ENCODE assay signal across 23 cellular contexts in the genomic region with DNA sequence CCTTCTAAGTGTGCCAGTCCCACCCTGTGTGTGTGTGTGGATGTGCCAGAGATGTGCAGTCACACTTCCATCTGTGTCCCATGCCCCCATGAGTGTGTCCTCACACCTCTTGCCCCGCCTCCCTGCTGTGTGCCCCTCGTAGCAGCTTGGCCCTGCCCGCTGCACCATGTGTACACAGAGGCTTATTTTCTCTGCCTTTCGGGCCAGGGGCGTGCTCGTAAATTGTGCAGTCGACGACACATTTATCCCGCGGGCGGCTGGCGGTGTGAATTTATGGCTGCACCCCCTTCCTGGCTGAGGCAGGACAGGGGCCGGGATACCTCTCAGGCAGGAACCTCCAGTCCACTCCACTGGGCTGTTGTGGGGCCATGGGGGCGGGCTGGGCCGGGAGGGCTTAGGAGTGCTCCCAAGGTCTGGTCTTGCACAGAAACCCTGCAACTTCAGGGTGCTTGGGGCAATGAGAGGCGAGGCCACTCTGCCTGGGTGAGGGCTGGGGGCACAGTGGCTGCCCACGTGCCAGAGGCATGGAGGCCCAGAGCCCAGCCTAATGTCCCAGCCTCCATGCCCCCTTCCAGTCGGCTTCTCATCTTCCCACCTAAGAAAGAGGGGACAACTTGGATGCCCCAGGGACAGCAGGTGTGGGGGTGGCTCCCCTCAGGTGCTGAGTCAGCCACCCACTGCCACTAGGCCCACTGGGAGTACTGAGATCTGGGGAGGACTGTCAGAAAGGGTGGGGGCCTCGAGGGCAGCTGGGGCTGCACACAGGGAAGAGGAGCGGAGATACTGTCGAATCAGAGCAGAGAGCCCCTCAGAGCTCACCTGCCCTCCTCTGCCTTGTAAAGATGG. TPM values are rescaled to one million over a fixed set of nuclear protein-coding genes. Genes with fewer than 3 reads are reported as not detected.
DNase-seq lines count a peak whose midpoint lies in the region; ATAC-seq, FAIRE-seq and TF ChIP-seq lines count a peak whose summit lies in the region.
"Had no signal": no experiment of that assay in that cellular context is flagged by ENCODE, and none has a peak within 500 bp of the region (broad histone marks: within the 10 kb centered on the region; RNA-seq: fewer than 3 reads in every experiment).

No MANE protein-coding gene starts in this region.

- in situ Hi-C loops in K562 (cut with MboI) = no loop called here

- H3K4me3 ChIP-seq in HEK293 (ENCODE audit: low read depth, low read length) (no peak overlapping the region), K562 (no peak overlapping the region), SK-N-SH (ENCODE audit: low read depth in 2 of 2, low read length in 1 of 2) (no peak overlapping the region)
- H3K4me3 ChIP-seq: A549; BLaER1 treated with 17β-estradiol and CSF1 and Interleukin-3, amounts not matched to agents 10 nM and 100 nM; GM23248 had no signal

- WGBS in K562 (ENCODE audit: insufficient coverage, low coverage, missing lambda C conversion rate) = 15% methylated on average over 21 of the region's 21 CpGs
- WGBS in SK-N-SH (ENCODE audit: low lambda C conversion rate) = 89% methylated on average over 17 of the region's 21 CpGs

- H3K4me1 ChIP-seq in HEK293 (ENCODE audit: control insufficient read depth, insufficient read depth, low read length) = no peaks in the 10 kb centered on the region
- H3K4me1 ChIP-seq in K562 (replicated peaks in 1 of 2; ENCODE audit: control insufficient read depth in 2 of 2, insufficient read depth in 2 of 2, low read length in 2 of 2) = peaks cover 3 to 71% of the 10 kb centered on the region in 2 experiments; a peak in 4 of 5 replicates
- peaks cover 0 to 10% of the 10 kb centered on the region in 2 experiments; a peak in 1 of 4 replicates for H3K4me1 ChIP-seq in SK-N-SH (ENCODE audit: control insufficient read depth in 1 of 2, insufficient read depth in 2 of 2, low read depth in 1 of 2, low read length in 1 of 2)
- H3K4me1 ChIP-seq: A549, BE2C had no signal

- H3K9ac ChIP-seq in K562 (ENCODE audit: insufficient read depth in 1 of 2, low read depth in 2 of 2, low read length in 2 of 2) (peak overlapping the region in 1 of 2 experiments; percentile 59; a peak in 2 of 4 replicates), SK-N-SH (no peak overlapping the region)
- H3K9ac ChIP-seq: BLaER1 treated with 17β-estradiol and CSF1 and Interleukin-3, amounts not matched to agents 10 nM and 100 nM; GM23248 had no signal

- no TSS peak for BruUV-seq in K562 (replicated peaks; lab: Mats Ljungman, UMichigan)

- CTCF ChIA-PET in HEK293 (lab: Yijun Ruan, JAX) (no interaction called here), K562 (lab: Yijun Ruan, JAX; ENCODE audit: low intra/inter-chr PET ratio) (no interaction called here), SK-N-SH (lab: Yijun Ruan, JAX) (interaction anchor here (1.0 kb wide), 1 partner anchor 141 kb away, joined by 3 read pairs; no protein-coding TSS in a partner anchor)

- H3K9me3 Mint-ChIP-seq in nephron progenitor cell = no peaks in the 10 kb centered on the region
- H3K9me3 Mint-ChIP-seq: CD4-positive, alpha-beta memory T cell; H9 had no signal

- no peak for TF ChIP-seq POLR2A in K562 (conservative IDR thresholded peaks at IDR 0.05)

- intact Hi-C loops in K562 (cut with micrococcal nuclease) = no loop called here

- H3K4me3 Mint-ChIP-seq in nephron progenitor cell = no peak overlapping the region
- H3K4me3 Mint-ChIP-seq: CD4-positive, alpha-beta memory T cell; H9 had no signal

- H3K27ac Mint-ChIP-seq in nephron progenitor cell = no peak overlapping the region
- H3K27ac Mint-ChIP-seq: CD4-positive, alpha-beta memory T cell had no signal

- H3K9me2 ChIP-seq in SK-N-SH = no peaks in the 10 kb centered on the region

- no peaks in the 10 kb centered on the region for H3K36me3 Mint-ChIP-seq in nephron progenitor cell (ENCODE audit: low read depth)
- H3K36me3 Mint-ChIP-seq: CD4-positive, alpha-beta memory T cell had no signal

- H3K9me3 ChIP-seq in HEK293 (ENCODE audit: control insufficient read depth, insufficient read depth, low read depth, low read length) (no peaks in the 10 kb centered on the region), K562 (replicated peaks; ENCODE audit: control insufficient read depth, insufficient read depth, low read depth, low read length) (no peaks in the 10 kb centered on the region), SK-N-SH (no peaks in the 10 kb centered on the region)
- H3K9me3 ChIP-seq: A549; BE2C; BLaER1 treated with 17β-estradiol and CSF1 and Interleukin-3, amounts not matched to agents 10 nM and 100 nM; Caco-2 had no signal

- no peaks in the 10 kb centered on the region for H3K9me1 ChIP-seq in K562 (ENCODE audit: control insufficient read depth, insufficient read depth, low read length)

- no peak overlapping the region for H3K27ac ChIP-seq in HEK293 (ENCODE audit: extremely low read depth, low read depth, low read length)
- H3K27ac ChIP-seq in K562 (ENCODE audit: extremely low read depth, low read depth, low read length) = no peak overlapping the region
- H3K27ac ChIP-seq in SK-N-SH (ENCODE audit: low read depth in 2 of 2, low read length in 1 of 2) = no peak overlapping the region
- H3K27ac ChIP-seq: A549; BLaER1 treated with 17β-estradiol and CSF1 and Interleukin-3, amounts not matched to agents 10 nM and 100 nM; GM23248 had no signal

- peak in 2 of 4 experiments; percentile 74 to 80 for DNase-seq in K562 (ENCODE audit: extremely low read depth in 1 of 4, low spot score in 3 of 4)
- peak; percentile 80 for DNase-seq in nephron progenitor cell
- DNase-seq in urothelium cell line (ENCODE audit: low spot score) = no peak
- DNase-seq in SK-N-SH = no peak
- DNase-seq in activated CD4-positive, alpha-beta T cell treated with anti-CD3 and anti-CD28 coated beads, Interleukin-2, amount 50 U/mL, for 48 hours = no peak
- no peak for DNase-seq in COLO829 (ENCODE audit: low spot score)
- DNase-seq: 8988T; ACHN; AML-193; BE2C; Caco-2; CD4-positive, alpha-beta memory T cell; DMS153; DND-41; GM23248; H9 had no signal

- H3K36me3 ChIP-seq in HEK293 (ENCODE audit: control insufficient read depth in 2 of 2, insufficient read depth in 1 of 2, low read length in 2 of 2) = no peaks in the 10 kb centered on the region
- no peaks in the 10 kb centered on the region for H3K36me3 ChIP-seq in K562 (ENCODE audit: control insufficient read depth, insufficient read depth, low read length)
- no peaks in the 10 kb centered on the region for H3K36me3 ChIP-seq in SK-N-SH (replicated peaks in 1 of 2; ENCODE audit: control insufficient read depth in 1 of 2, insufficient read depth in 2 of 2, low read length in 1 of 2)
- H3K36me3 ChIP-seq: BE2C; BLaER1 treated with 17β-estradiol and CSF1 and Interleukin-3, amounts not matched to agents 10 nM and 100 nM had no signal

- POLR2A ChIA-PET in HEK293 (lab: Yijun Ruan, JAX) (no interaction called here), K562 (lab: Yijun Ruan, JAX) (interaction anchor here (0.5 to 1.2 kb wide), 6 partner anchors 11 to 206 kb away, joined by 3 to 4 read pairs (median 3); a partner anchor contains a TSS), SK-N-SH (lab: Yijun Ruan, JAX) (no interaction called here)

- H4K20me1 ChIP-seq in K562 (replicated peaks; ENCODE audit: control insufficient read depth, insufficient read depth, low read length) (peaks cover 17% of the 10 kb centered on the region), SK-N-SH (ENCODE audit: insufficient read depth) (no peaks in the 10 kb centered on the region)

- TF ChIP-seq RAD21 in K562 (CRISPR knock-in tag; conservative IDR thresholded peaks at IDR 0.05 in 1 of 2, IDR thresholded peaks at IDR 0.05 in 1 of 2) (no peak), SK-N-SH (IDR thresholded peaks at IDR 0.05; ENCODE audit: low read length) (no peak)

- TF ChIP-seq CTCF in HEK293 (tag by site-specific recombination; IDR thresholded peaks at IDR 0.05) (no peak), K562 (IDR thresholded peaks at IDR 0.05 in 2 of 3, conservative IDR thresholded peaks at IDR 0.05 in 1 of 3; ENCODE audit: insufficient read depth in 2 of 3, low read depth in 1 of 3, low read length in 3 of 3) (no peak), nephron progenitor cell (IDR thresholded peaks at IDR 0.05) (no peak), SK-N-SH (IDR thresholded peaks at IDR 0.05) (no peak)

- peaks cover 45% of the 10 kb centered on the region for H3K27me3 Mint-ChIP-seq in nephron progenitor cell (ENCODE audit: low read depth, poor library complexity)
- H3K27me3 Mint-ChIP-seq: CD4-positive, alpha-beta memory T cell had no signal

- peaks cover 49% of the 10 kb centered on the region for H3K4me1 Mint-ChIP-seq in nephron progenitor cell
- H3K4me1 Mint-ChIP-seq: CD4-positive, alpha-beta memory T cell had no signal

- H2AFZ ChIP-seq in K562 (ENCODE audit: low read depth, low read length) (no peak overlapping the region), SK-N-SH (ENCODE audit: low read depth) (no peak overlapping the region)
- H2AFZ ChIP-seq: GM23248 had no signal

- ATAC-seq in K562 = no peak
- ATAC-seq: A549, HCT116 had no signal

- H3K4me2 ChIP-seq in K562 (ENCODE audit: insufficient read depth, low read length) = no peak overlapping the region
- H3K4me2 ChIP-seq in SK-N-SH = no peak overlapping the region
- H3K4me2 ChIP-seq: A549; BLaER1 treated with 17β-estradiol and CSF1 and Interleukin-3, amounts not matched to agents 10 nM and 100 nM had no signal

- TF ChIP-seq EP300 in K562 (IDR thresholded peaks at IDR 0.05; ENCODE audit: low read length) = no peak
- TF ChIP-seq EP300 in SK-N-SH (IDR thresholded peaks at IDR 0.05; ENCODE audit: borderline replicate concordance in 1 of 2, low read depth in 1 of 2, low read length in 1 of 2) = no peak

- no peaks in the 10 kb centered on the region for H3F3A ChIP-seq in SK-N-SH (replicated peaks; ENCODE audit: insufficient read depth)

- no peak for FAIRE-seq in K562 (lab: Jason Lieb, UNC)
- peak; percentile 77 for FAIRE-seq in urothelium cell line (lab: Jason Lieb, UNC)
- FAIRE-seq: A549, G401.6, GM12892 had no signal

- H3K79me2 ChIP-seq in K562 (ENCODE audit: control insufficient read depth, insufficient read depth, low read length) (no peaks in the 10 kb centered on the region), SK-N-SH (ENCODE audit: insufficient read depth) (no peaks in the 10 kb centered on the region)

- H3K27me3 ChIP-seq in K562 (ENCODE audit: control insufficient read depth in 2 of 2, insufficient read depth in 2 of 2, low read length in 2 of 2) (peaks cover 0 to 57% of the 10 kb centered on the region in 2 experiments; a peak in 3 of 5 replicates), SK-N-SH (ENCODE audit: insufficient read depth) (no peaks in the 10 kb centered on the region)
- H3K27me3 ChIP-seq: BE2C; BLaER1 treated with 17β-estradiol and CSF1 and Interleukin-3, amounts not matched to agents 10 nM and 100 nM had no signal

RNA-seq across cellular contexts. Expression of a gene that starts 12.5 kb away (rescaled TPM):
- total RNA-seq in K562 (2011; cell fraction: chromatin; rRNA removed; ENCODE audit: low replicate concordance) = 12.5 and 89.3 TPM in 2 replicates
- total RNA-seq in K562 (2011; cell fraction: nucleolus; rRNA removed) = 145 and 149 TPM in 2 replicates
- total RNA-seq in K562 (2011; cell fraction: nucleoplasm; rRNA removed) = 44.7 and 52.3 TPM in 2 replicates
- total RNA-seq in K562 (2014; rRNA removed) (85.2 and 90.0 TPM in 2 replicates), K562 (2014; rRNA removed; fragmentation: Illumina TruSeq; extraction: Trizol) (2.1 and 2.8 TPM in 2 replicates), K562 (2015; rRNA removed; fragmentation: Illumina TruSeq; extraction: Trizol) (1.6 and 5.2 TPM in 2 replicates), K562 (2021) (139 and 162 TPM in 2 replicates)
- polyA plus RNA-seq in K562 (2011; rRNA removed) (9.2 and 33.6 TPM in 2 replicates), K562 (2014; fragmentation: Illumina TruSeq; extraction: Trizol) (1.6 and 15.2 TPM in 2 replicates), K562 (2014; fragmentation: Nextera tagmentation; extraction: Ambion mirVana) (1 to 10 TPM in 1 of 2 experiments, under 1 TPM in 1; 0.69 to 1.1 TPM), K562 (2014; rRNA removed) (110 and 150 TPM in 2 replicates), SK-N-SH (2012; rRNA removed) (0.49 and 1.5 TPM in 2 replicates)
- 60.0 and 286 TPM in 2 replicates for polyA plus RNA-seq in K562 (2011; cell fraction: cytosol; rRNA removed)
- 103 and 165 TPM in 2 replicates for polyA plus RNA-seq in K562 (2011; cell fraction: nucleus; rRNA removed)
- 49.9 and 97.0 TPM in 2 replicates for polyA plus RNA-seq in K562 (2012)
- polyA minus RNA-seq in K562 (2011; rRNA and poly(A)+ RNA removed) = 2.4 and 2.8 TPM in 2 replicates
- polyA minus RNA-seq in K562 (2011; cell fraction: cytosol; rRNA and poly(A)+ RNA removed) = 43.2 and 113 TPM in 2 replicates
- 19.4 and 37.3 TPM in 2 replicates for polyA minus RNA-seq in K562 (2011; cell fraction: nucleus; rRNA and poly(A)+ RNA removed)
- 0.49 and 0.85 TPM in 2 replicates for polyA plus RNA-seq in SK-N-SH (2012; cell fraction: cytosol; rRNA removed)
- polyA plus RNA-seq in SK-N-SH (2012; cell fraction: nucleus; rRNA removed) = 7.2 and 43.4 TPM in 2 replicates
- total RNA-seq: CD4-positive, alpha-beta memory T cell had no signal
- polyA plus RNA-seq: CD4-positive, alpha-beta memory T cell had no signal

RNA-seq across cellular contexts. Expression of a gene that starts 21.6 kb away (rescaled TPM):
- 625 and 1,610 TPM in 2 replicates for total RNA-seq in K562 (2011; cell fraction: chromatin; rRNA removed; ENCODE audit: low replicate concordance)
- 538 and 650 TPM in 2 replicates for total RNA-seq in K562 (2011; cell fraction: nucleolus; rRNA removed)
- 407 and 495 TPM in 2 replicates for total RNA-seq in K562 (2011; cell fraction: nucleoplasm; rRNA removed)
- total RNA-seq in K562 (2014; rRNA removed) (116 and 125 TPM in 2 replicates), K562 (2014; rRNA removed; fragmentation: Illumina TruSeq; extraction: Trizol) (92.5 and 94.6 TPM in 2 replicates), K562 (2015; rRNA removed; fragmentation: Illumina TruSeq; extraction: Trizol) (28.1 and 34.9 TPM in 2 replicates), K562 (2021) (177 and 195 TPM in 2 replicates)
- polyA plus RNA-seq in K562 (2011; rRNA removed) (119 and 238 TPM in 2 replicates), K562 (2014; fragmentation: Illumina TruSeq; extraction: Trizol) (135 and 164 TPM in 2 replicates), K562 (2014; fragmentation: Nextera tagmentation; extraction: Ambion mirVana) (1 to 10 TPM in 1 of 2 experiments, under 1 TPM in 1; 0.03 to 1.9 TPM), K562 (2014; rRNA removed) (129 and 135 TPM in 2 replicates), SK-N-SH (2012; rRNA removed) (10.4 and 14.0 TPM in 2 replicates)
- polyA plus RNA-seq in K562 (2011; cell fraction: cytosol; rRNA removed) = 143 and 156 TPM in 2 replicates
- 671 and 957 TPM in 2 replicates for polyA plus RNA-seq in K562 (2011; cell fraction: nucleus; rRNA removed)
- polyA plus RNA-seq in K562 (2012) = 122 and 123 TPM in 2 replicates
- 306 and 458 TPM in 2 replicates for polyA minus RNA-seq in K562 (2011; rRNA and poly(A)+ RNA removed)
- 83.2 and 205 TPM in 2 replicates for polyA minus RNA-seq in K562 (2011; cell fraction: cytosol; rRNA and poly(A)+ RNA removed)
- polyA minus RNA-seq in K562 (2011; cell fraction: nucleus; rRNA and poly(A)+ RNA removed) = 284 and 666 TPM in 2 replicates
- 6.1 and 11.1 TPM in 2 replicates for polyA plus RNA-seq in SK-N-SH (2012; cell fraction: cytosol; rRNA removed)
- 34.8 and 52.6 TPM in 2 replicates for polyA plus RNA-seq in SK-N-SH (2012; cell fraction: nucleus; rRNA removed)
- total RNA-seq: CD4-positive, alpha-beta memory T cell had no signal
- polyA plus RNA-seq: CD4-positive, alpha-beta memory T cell had no signal

RNA-seq across cellular contexts. Expression of a gene that starts 24.7 kb away (rescaled TPM):
- 31.9 and 90.7 TPM in 2 replicates for total RNA-seq in K562 (2011; cell fraction: chromatin; rRNA removed; ENCODE audit: low replicate concordance)
- total RNA-seq in K562 (2011; cell fraction: nucleolus; rRNA removed) = 41.9 and 52.4 TPM in 2 replicates
- total RNA-seq in K562 (2011; cell fraction: nucleoplasm; rRNA removed) = 40.6 and 47.0 TPM in 2 replicates
- total RNA-seq in K562 (2014; rRNA removed) = 8.9 and 14.0 TPM in 2 replicates
- 2.1 and 2.6 TPM in 2 replicates for total RNA-seq in K562 (2014; rRNA removed; fragmentation: Illumina TruSeq; extraction: Trizol)
- total RNA-seq in K562 (2015; rRNA removed; fragmentation: Illumina TruSeq; extraction: Trizol) = 3.5 and 3.9 TPM in 2 replicates
- total RNA-seq in K562 (2021) = 34.2 and 35.0 TPM in 2 replicates
- polyA plus RNA-seq in K562 (2011; rRNA removed) = 2.5 and 9.5 TPM in 2 replicates
- polyA plus RNA-seq in K562 (2011; cell fraction: cytosol; rRNA removed) = 5.8 and 7.7 TPM in 2 replicates
- polyA plus RNA-seq in K562 (2011; cell fraction: nucleus; rRNA removed) = 55.1 and 87.1 TPM in 2 replicates
- polyA plus RNA-seq in K562 (2012) = 12.4 and 14.0 TPM in 2 replicates
- polyA plus RNA-seq in K562 (2014; fragmentation: Illumina TruSeq; extraction: Trizol) = 8.0 and 12.8 TPM in 2 replicates
- polyA plus RNA-seq in K562 (2014; fragmentation: Nextera tagmentation; extraction: Ambion mirVana) = under 1 TPM; 0.07 to 0.11 TPM
- 14.7 and 17.1 TPM in 2 replicates for polyA plus RNA-seq in K562 (2014; rRNA removed)
- polyA minus RNA-seq in K562 (2011; rRNA and poly(A)+ RNA removed) = 2.2 and 5.5 TPM in 2 replicates
- 5.4 and 22.9 TPM in 2 replicates for polyA minus RNA-seq in K562 (2011; cell fraction: cytosol; rRNA and poly(A)+ RNA removed)
- 20.1 and 45.7 TPM in 2 replicates for polyA minus RNA-seq in K562 (2011; cell fraction: nucleus; rRNA and poly(A)+ RNA removed)
- polyA plus RNA-seq in SK-N-SH (2012; rRNA removed) = not detected in 2 replicates
- 0.07 TPM in 1 of 2 replicates, not detected in the other for polyA plus RNA-seq in SK-N-SH (2012; cell fraction: cytosol; rRNA removed)
- polyA plus RNA-seq in SK-N-SH (2012; cell fraction: nucleus; rRNA removed) = 0.29 and 0.41 TPM in 2 replicates
- total RNA-seq: CD4-positive, alpha-beta memory T cell; H4 had no signal
- polyA plus RNA-seq: CD4-positive, alpha-beta memory T cell had no signal
